Comparison of ENCODE assay signal across 8 cellular contexts in genomic region chr5:134145779-134146581, GRCh38. TPM values are rescaled to one million over a fixed set of nuclear protein-coding genes. Genes with fewer than 3 reads are reported as not detected.
A peak's percentile ranks its signal among the peaks of the same experiment; 100 is the strongest.
DNase-seq lines count a peak whose midpoint lies in the region; ATAC-seq and TF ChIP-seq lines count a peak whose summit lies in the region.

No MANE protein-coding gene starts in this region.

- H3K36me3 Mint-ChIP-seq in activated CD4-positive, alpha-beta memory T cell treated with anti-CD3 and anti-CD28 coated beads, Interleukin-2, amount 10 ng/mL, durations not matched to agents 7 days and 5 days (ENCODE audit: low read depth), result peaks cover 55% of the 10 kb centered on the region

- DNase-seq in GM12865 (ENCODE audit: low read depth), result peak; percentile 84
- DNase-seq in NCI-H748 (lab: John Stamatoyannopoulos, UW; ENCODE audit: unreplicated experiment), result peak; percentile 55
- DNase-seq in activated CD4-positive, alpha-beta memory T cell treated with anti-CD3 and anti-CD28 coated beads, Interleukin-2, amount 10 ng/mL, durations not matched to agents 7 days and 5 days, result peak; percentile 83
- peak; percentile 87 for DNase-seq in ecto neural progenitor cell (ENCODE audit: low spot score)
- DNase-seq in medulla oblongata (ENCODE audit: extremely low spot score), result peak; percentile 91
- DNase-seq in stimulated activated CD8-positive, alpha-beta memory T cell treated with anti-CD3 and anti-CD28 coated beads, Interleukin-15, amount 100 ng/mL, for 24 hours (ENCODE audit: low read depth), result peak; percentile 74
- DNase-seq in NCI-H128 (lab: John Stamatoyannopoulos, UW; ENCODE audit: unreplicated experiment), result no peak

- CTCF ChIA-PET in activated CD4-positive, alpha-beta memory T cell treated with anti-CD3 and anti-CD28 coated beads, Interleukin-2, amount 10 ng/mL, durations not matched to agents 7 days and 5 days (lab: Charles Lee), result interaction anchor here (1.0 to 19.9 kb wide), 5 partner anchors 7 to 461 kb away, joined by 3 to 348 read pairs (median 5); no protein-coding TSS in a partner anchor

- H3K9me3 Mint-ChIP-seq in activated CD4-positive, alpha-beta memory T cell treated with anti-CD3 and anti-CD28 coated beads, Interleukin-2, amount 10 ng/mL, durations not matched to agents 7 days and 5 days, result no peaks in the 10 kb centered on the region

- ATAC-seq in HG02870 (IDR thresholded peaks at IDR 0.05; ENCODE audit: unreplicated experiment), result peak; percentile 54

- H3K27ac Mint-ChIP-seq in activated CD4-positive, alpha-beta memory T cell treated with anti-CD3 and anti-CD28 coated beads, Interleukin-2, amount 10 ng/mL, durations not matched to agents 7 days and 5 days, result no peak overlapping the region

- H3K27me3 Mint-ChIP-seq in activated CD4-positive, alpha-beta memory T cell treated with anti-CD3 and anti-CD28 coated beads, Interleukin-2, amount 10 ng/mL, durations not matched to agents 7 days and 5 days, result no peaks in the 10 kb centered on the region

- POLR2A ChIA-PET in activated CD4-positive, alpha-beta memory T cell treated with anti-CD3 and anti-CD28 coated beads, Interleukin-2, amount 10 ng/mL, durations not matched to agents 7 days and 5 days (lab: Charles Lee), result interaction anchor here (1.6 kb wide), 1 partner anchor 31 kb away, joined by 3 read pairs; no protein-coding TSS in a partner anchor

- H3K4me3 Mint-ChIP-seq in activated CD4-positive, alpha-beta memory T cell treated with anti-CD3 and anti-CD28 coated beads, Interleukin-2, amount 10 ng/mL, durations not matched to agents 7 days and 5 days, result no peak overlapping the region

- H3K4me3 ChIP-seq in GM12865 (ENCODE audit: low read depth, low read length), result no peak overlapping the region

- TF ChIP-seq CTCF in GM12865 (IDR thresholded peaks at IDR 0.05; ENCODE audit: insufficient read depth, low read depth, low read length, missing control alignments), result peak; percentile 97

- H3K4me1 Mint-ChIP-seq in activated CD4-positive, alpha-beta memory T cell treated with anti-CD3 and anti-CD28 coated beads, Interleukin-2, amount 10 ng/mL, durations not matched to agents 7 days and 5 days, result peaks cover 5% of the 10 kb centered on the region

RNA-seq across cellular contexts. Expression of gene SKP1, which starts 30.8 kb away (rescaled TPM):
- 100 to 1,000 TPM; 197 to 205 TPM for total RNA-seq in activated CD4-positive, alpha-beta memory T cell treated with anti-CD3 and anti-CD28 coated beads, Interleukin-2, amount 10 ng/mL, durations not matched to agents 7 days and 5 days

RNA-seq across cellular contexts. Expression of gene TCF7, which starts 31.5 kb away (rescaled TPM):
- 10 to 100 TPM; 19.2 to 21.9 TPM for total RNA-seq in activated CD4-positive, alpha-beta memory T cell treated with anti-CD3 and anti-CD28 coated beads, Interleukin-2, amount 10 ng/mL, durations not matched to agents 7 days and 5 days
